In the genomic region with DNA sequence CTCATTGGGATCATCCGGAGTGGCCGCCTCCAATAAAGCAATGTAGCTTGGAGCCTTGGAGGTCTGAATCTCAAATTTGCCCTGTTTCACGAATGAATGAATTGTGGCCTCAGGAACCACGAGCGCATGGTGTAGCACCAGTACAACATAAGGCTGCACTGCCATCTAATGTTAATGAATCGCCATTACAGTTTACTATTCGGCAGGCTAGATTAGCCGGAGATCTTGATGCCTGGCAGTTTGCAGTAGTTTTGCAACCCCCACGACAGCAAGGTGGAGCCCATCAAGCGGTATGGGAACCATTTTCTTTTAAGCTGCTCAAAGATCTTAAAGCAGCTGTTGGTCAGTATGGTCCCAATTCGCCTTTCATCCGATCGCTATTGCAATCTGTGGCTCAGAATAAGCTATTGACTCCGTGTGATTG, we compare ENCODE assay signal across 8 cellular contexts. TPM values are rescaled to one million over a fixed set of nuclear protein-coding genes. Genes with fewer than 3 reads are reported as not detected.
DNase-seq lines count a peak whose midpoint lies in the region; ATAC-seq and TF ChIP-seq lines count a peak whose summit lies in the region.

No MANE protein-coding gene starts in this region.

- H3K9me3 ChIP-seq in transverse colon: no peaks in the 10 kb centered on the region

- peaks cover 44% of the 10 kb centered on the region for H3K27me3 Mint-ChIP-seq in activated CD8-positive, alpha-beta T cell treated with anti-CD3 and anti-CD28 coated beads, Interleukin-2, amount 10 ng/mL, durations not matched to agents 7 days and 5 days (ENCODE audit: low read depth)

- H3K36me3 ChIP-seq in transverse colon: no peaks in the 10 kb centered on the region

- WGBS in transverse colon (ENCODE audit: low coverage in 1 of 2), 2 donors: 10 to 11% methylated on average over 11 to 14 of the region's 14 CpGs

- no peaks in the 10 kb centered on the region for H3K36me3 Mint-ChIP-seq in activated CD8-positive, alpha-beta T cell treated with anti-CD3 and anti-CD28 coated beads, Interleukin-2, amount 10 ng/mL, durations not matched to agents 7 days and 5 days (ENCODE audit: low read depth)

- peaks cover 0 to 26% (median 6%) of the 10 kb centered on the region in 4 donors for H3K4me1 ChIP-seq in transverse colon

- H3K4me3 Mint-ChIP-seq in activated CD8-positive, alpha-beta T cell treated with anti-CD3 and anti-CD28 coated beads, Interleukin-2, amount 10 ng/mL, durations not matched to agents 7 days and 5 days: no peak overlapping the region

- peaks cover 61% of the 10 kb centered on the region for H3K27me3 ChIP-seq in transverse colon

- POLR2A ChIA-PET in activated CD8-positive, alpha-beta T cell treated with anti-CD3 and anti-CD28 coated beads, Interleukin-2, amount 10 ng/mL, durations not matched to agents 7 days and 5 days (lab: Charles Lee): interaction anchor here (1.7 kb wide), 1 partner anchor 115 kb away, joined by 5 read pairs; no protein-coding TSS in a partner anchor

- peak; percentile 72 for ATAC-seq in activated CD8-positive, alpha-beta T cell treated with anti-CD3 and anti-CD28 coated beads, Interleukin-2, amount 10 ng/mL, durations not matched to agents 7 days and 5 days
- ATAC-seq in esophagus mucosa: peak; percentile 72
- ATAC-seq in GM21717 (IDR thresholded peaks at IDR 0.05; ENCODE audit: unreplicated experiment): no peak

- no peak overlapping the region for H3K4me3 ChIP-seq in transverse colon

- TF ChIP-seq CTCF in transverse colon (IDR thresholded peaks at IDR 0.05): peak; percentile 71 to 77 (median 74)

- H3K9me3 Mint-ChIP-seq in activated CD8-positive, alpha-beta T cell treated with anti-CD3 and anti-CD28 coated beads, Interleukin-2, amount 10 ng/mL, durations not matched to agents 7 days and 5 days (ENCODE audit: insufficient read depth): no peaks in the 10 kb centered on the region

- in situ Hi-C loops in transverse colon (cut with MboI; ENCODE audit: low pct_ligation_motif_present in 1 of 4, low pct_unique_long_range_greater_than_20kb in 1 of 4, low sequenced_read_pairs in 3 of 4): no loop called here

- no peak overlapping the region for H3K27ac ChIP-seq in transverse colon

- TF ChIP-seq POLR2A in transverse colon (IDR thresholded peaks at IDR 0.05): no peak

- DNase-seq in DMS 273 treated with DMSO at 0.1 percent for 48 hours (lab: John Stamatoyannopoulos, UW): peak; percentile 37
- DNase-seq in HS-5 (ENCODE audit: low read depth): peak; percentile 74
- peak; percentile 99 for DNase-seq in NCI-H82 (lab: John Stamatoyannopoulos, UW)
- peak; percentile 59 for DNase-seq in activated CD8-positive, alpha-beta T cell treated with anti-CD3 and anti-CD28 coated beads, Interleukin-2, amount 10 ng/mL, durations not matched to agents 7 days and 5 days
- peak; percentile 81 for DNase-seq in midbrain (lab: John Stamatoyannopoulos, UW)
- DNase-seq in transverse colon: no peak

- CTCF ChIA-PET in activated CD8-positive, alpha-beta T cell treated with anti-CD3 and anti-CD28 coated beads, Interleukin-2, amount 10 ng/mL, durations not matched to agents 7 days and 5 days (lab: Charles Lee): interaction anchor here (0.7 to 10.3 kb wide), 29 partner anchors 10 to 314 kb away, joined by 3 to 319 read pairs (median 5); a partner anchor contains a TSS

- H3K4me1 Mint-ChIP-seq in activated CD8-positive, alpha-beta T cell treated with anti-CD3 and anti-CD28 coated beads, Interleukin-2, amount 10 ng/mL, durations not matched to agents 7 days and 5 days (ENCODE audit: low read depth): peaks cover 32% of the 10 kb centered on the region

- TF ChIP-seq EP300 in transverse colon (IDR thresholded peaks at IDR 0.05; ENCODE audit: low read depth): no peak

- intact Hi-C loops in transverse colon (cut with DNase I; ENCODE audit: low total_unique reads): no loop called here

- H3K27ac Mint-ChIP-seq in activated CD8-positive, alpha-beta T cell treated with anti-CD3 and anti-CD28 coated beads, Interleukin-2, amount 10 ng/mL, durations not matched to agents 7 days and 5 days: no peak overlapping the region

RNA-seq across cellular contexts. Expression of a gene that starts 18.8 kb away (rescaled TPM):
- total RNA-seq in activated CD8-positive, alpha-beta T cell treated with anti-CD3 and anti-CD28 coated beads, Interleukin-2, amount 10 ng/mL, durations not matched to agents 7 days and 5 days: not detected
- 121 TPM for total RNA-seq in esophagus mucosa
- 10 to 100 TPM in 1 of 4 donors, 1 to 10 TPM in 3; 3.3 to 44.4 (median 5.4) TPM for total RNA-seq in transverse colon

RNA-seq across cellular contexts. Expression of a gene that starts 29.8 kb away (rescaled TPM):
- under 1 TPM; 0.26 to 0.47 TPM for total RNA-seq in activated CD8-positive, alpha-beta T cell treated with anti-CD3 and anti-CD28 coated beads, Interleukin-2, amount 10 ng/mL, durations not matched to agents 7 days and 5 days
- total RNA-seq in esophagus mucosa (15.0 TPM), transverse colon (not detected)

RNA-seq across cellular contexts. Expression of a gene that starts 55.3 kb away (rescaled TPM):
- total RNA-seq in activated CD8-positive, alpha-beta T cell treated with anti-CD3 and anti-CD28 coated beads, Interleukin-2, amount 10 ng/mL, durations not matched to agents 7 days and 5 days: not detected
- total RNA-seq in esophagus mucosa: 3.5 TPM
- under 1 TPM in 1 of 4 donors, not detected in 3; 0.14 TPM for total RNA-seq in transverse colon

Comparison
In these comparisons a context has a peak if more than half of its experiments do, and no peak if none do; other contexts are left out.
1. RNA of a gene that starts 18.8 kb away (total RNA-seq): 121 TPM in esophagus mucosa (single experiment) and 3.3 to 44.4 TPM in transverse colon; not detected in activated CD8-positive, alpha-beta T cell treated with anti-CD3 and anti-CD28 coated beads, Interleukin-2, amount 10 ng/mL, durations not matched to agents 7 days and 5 days; every median in the first group is over 4 times any median in the second.